ENCODE assay signal across 1 cellular context in the genomic region with DNA sequence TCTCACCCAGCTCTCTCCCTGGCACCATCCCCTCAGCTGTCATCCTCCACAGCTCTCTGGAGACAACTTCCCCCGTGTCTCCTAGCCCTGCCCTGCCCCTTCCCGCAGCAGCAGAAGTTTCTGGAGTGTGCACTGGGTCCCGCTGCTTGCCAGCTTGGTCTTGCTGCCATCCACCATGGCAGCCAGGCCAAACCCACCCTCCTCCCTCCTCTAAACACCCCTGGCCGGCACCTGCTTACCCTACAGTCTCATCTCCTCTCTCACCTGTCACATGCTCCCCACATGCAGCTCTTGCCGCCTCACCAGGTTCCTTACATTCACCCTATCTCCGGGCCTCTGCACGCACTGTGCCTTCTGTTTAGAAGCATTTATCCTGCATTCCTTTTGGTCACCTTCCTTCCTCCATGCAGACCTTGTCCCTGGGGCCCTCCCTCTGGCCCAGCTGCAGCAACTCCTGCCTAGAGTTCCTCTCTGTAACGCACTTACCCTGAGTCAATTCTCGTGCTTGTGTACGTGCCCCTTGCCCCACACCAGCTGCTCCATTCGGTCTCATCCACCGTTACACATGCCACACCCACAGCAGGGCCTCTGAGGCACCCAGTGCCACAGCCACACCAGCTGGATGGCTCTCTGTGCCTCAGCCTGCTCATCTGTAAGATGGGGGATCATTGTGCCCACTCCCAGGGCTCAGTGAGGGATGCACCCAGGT.
TF ChIP-seq lines count a peak whose summit lies in the region.

No MANE protein-coding gene starts in this region.

TF ChIP-seq in IMR-90, 13 proteins besides CTCF, POLR2A, EP300 and RAD21:
- TF ChIP-seq CHD1 (IDR thresholded peaks at IDR 0.05; ENCODE audit: low read depth, low read length) (no peak), NFE2L2 (IDR thresholded peaks at IDR 0.05; ENCODE audit: low read depth, low read length) (no peak), SMC3 (IDR thresholded peaks at IDR 0.05; ENCODE audit: low read depth, low read length) (no peak), BHLHE40 (IDR thresholded peaks at IDR 0.05; ENCODE audit: low read depth, low read length) (no peak), MAFK (IDR thresholded peaks at IDR 0.05; ENCODE audit: low read depth, low read length) (no peak), MAZ (IDR thresholded peaks at IDR 0.05; ENCODE audit: borderline replicate concordance, low read depth, low read length) (no peak), CEBPB (IDR thresholded peaks at IDR 0.05; ENCODE audit: low read depth, low read length) (no peak), FOS (IDR thresholded peaks at IDR 0.05; ENCODE audit: low read depth, low read length) (no peak), RCOR1 (IDR thresholded peaks at IDR 0.05; ENCODE audit: insufficient replicate concordance, low read length) (no peak), RFX5 (IDR thresholded peaks at IDR 0.05; ENCODE audit: low read depth, low read length) (no peak)
